Comparison of ENCODE assay signal across 25 cellular contexts in the genomic region with DNA sequence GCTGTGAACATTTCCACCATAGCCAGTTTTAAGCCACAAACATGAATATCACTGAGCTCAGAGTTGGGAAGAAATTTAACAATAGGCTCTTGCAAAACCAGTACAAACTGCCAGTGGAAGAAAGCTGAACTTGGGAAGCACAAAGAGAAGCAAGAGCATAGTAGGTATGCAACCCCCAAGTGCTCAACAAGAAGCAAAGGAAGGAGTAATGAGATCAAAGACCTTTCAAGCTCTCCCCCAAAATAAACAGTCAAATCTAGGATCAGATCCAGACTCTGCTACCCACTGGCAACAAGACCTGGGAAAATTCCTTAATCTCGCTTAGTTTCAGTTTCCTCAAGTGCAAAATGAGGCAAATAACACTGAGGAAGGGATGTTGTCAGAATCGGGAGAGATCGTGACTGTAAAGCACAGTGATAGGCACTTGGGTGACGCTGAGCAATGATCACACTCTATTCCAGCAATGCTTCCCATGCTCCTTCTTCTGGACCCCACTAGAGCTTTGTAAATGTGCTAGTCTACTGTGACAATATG.
"Had no signal": no experiment of that assay in that cellular context is flagged by ENCODE, and none has a peak within 500 bp of the region (broad histone marks: within the 10 kb centered on the region; RNA-seq: fewer than 3 reads in every experiment).

No MANE protein-coding gene starts in this region.

- H3K4me1 ChIP-seq: body of pancreas, lower lobe of right lung, right lobe of liver, upper lobe of right lung had no signal

- H3K36me3 ChIP-seq: cardiac muscle cell, lower lobe of right lung, right lobe of liver, stomach, upper lobe of right lung, WERI-Rb-1 had no signal

- H3K9me3 ChIP-seq: body of pancreas, lower lobe of right lung, right lobe of liver, stomach, upper lobe of right lung had no signal

- H3K4me3 ChIP-seq: body of pancreas, cardiac muscle cell, lower lobe of right lung, right lobe of liver, stomach, upper lobe of right lung had no signal

- DNase-seq: activated CD4-positive, alpha-beta T cell treated with anti-CD3 and anti-CD28 coated beads for 4 hours; activated CD4-positive, alpha-beta T cell treated with anti-CD3 and anti-CD28 coated beads, Interleukin-2, amount 50 U/mL, for 48 hours; activated CD8-positive, alpha-beta memory T cell treated with anti-CD3 and anti-CD28 coated beads, Interleukin-2, amount 50 U/mL, for 48 hours; activated naive CD4-positive, alpha-beta T cell treated with Interleukin-2 at 50 U/mL for 16 hours; activated naive CD8-positive, alpha-beta T cell treated with anti-CD3 and anti-CD28 coated beads for 36 hours; activated T-cell treated with anti-CD3 and anti-CD28 coated beads, Interleukin-2, amount 50 U/mL, for 4 hours; amniotic stem cell; body of pancreas; effector CD8-positive, alpha-beta T cell; foreskin fibroblast; left colon; lower lobe of right lung; naive B cell; nucleus accumbens; right lobe of liver; small intestine; stimulated activated CD4-positive, alpha-beta T cell treated with anti-CD3 and anti-CD28 coated beads, Interleukin-2, amount 100 ng/mL, for 24 hours; stomach; T-cell; upper lobe of right lung; WERI-Rb-1 had no signal

- ATAC-seq: activated T-cell treated with anti-CD3 and anti-CD28 coated beads, Interleukin-2, amount 50 U/mL, for 4 hours; body of pancreas; esophagus mucosa; left colon; lower lobe of right lung; right lobe of liver; SK-N-SH treated with all-trans-retinoic acid at 6 μM for 48 hours; stimulated activated memory B cell treated with anti-CD40 and anti-IgM and Interleukin-4, amounts not matched to agents 10 μg/mL and 1 μg/mL and 100 μg/mL, for 72 hours; T-cell; upper lobe of right lung had no signal

- H3K27ac ChIP-seq: body of pancreas, cardiac muscle cell, lower lobe of right lung, right lobe of liver, stomach, upper lobe of right lung, WERI-Rb-1 had no signal

- H3K27me3 ChIP-seq: body of pancreas, cardiac muscle cell, right lobe of liver, stomach, upper lobe of right lung had no signal
